1 cellular context compared by ENCODE assay signal in genomic region chr4:154064244-154064643, GRCh38.
TF ChIP-seq lines count a peak whose summit lies in the region.

No MANE protein-coding gene starts in this region.

TF ChIP-seq in WTC11, 78 proteins besides CTCF, POLR2A, EP300 and RAD21 (continued from another document):
- TF ChIP-seq PREB (CRISPR knock-in tag; IDR thresholded peaks at IDR 0.05; ENCODE audit: borderline replicate concordance) (no peak), ATF3 (CRISPR knock-in tag; conservative IDR thresholded peaks at IDR 0.05) (no peak), USF1 (CRISPR knock-in tag; IDR thresholded peaks at IDR 0.05) (no peak), ELF4 (CRISPR knock-in tag; IDR thresholded peaks at IDR 0.05; ENCODE audit: low read depth) (no peak), HMGA2 (CRISPR knock-in tag; IDR thresholded peaks at IDR 0.05) (no peak), OVOL2 (CRISPR knock-in tag; IDR thresholded peaks at IDR 0.05; ENCODE audit: borderline replicate concordance) (no peak), ZNF423 (CRISPR knock-in tag; IDR thresholded peaks at IDR 0.05) (no peak), FOXP4 (CRISPR knock-in tag; IDR thresholded peaks at IDR 0.05) (no peak)
